In genomic region chr11:16280256-16280682, GRCh38 we compare ENCODE assay signal across 10 cellular contexts.
A peak's percentile ranks its signal among the peaks of the same experiment; 100 is the strongest.
DNase-seq lines count a peak whose midpoint lies in the region; ATAC-seq and TF ChIP-seq lines count a peak whose summit lies in the region.
"Had no signal": no experiment of that assay in that cellular context is flagged by ENCODE, and none has a peak within 500 bp of the region (broad histone marks: within the 10 kb centered on the region; RNA-seq: fewer than 3 reads in every experiment).

No MANE protein-coding gene starts in this region.

- WGBS in heart right ventricle, 2 donors: 26 to 29% methylated on average over 5 of the region's 5 CpGs

- H3K36me3 ChIP-seq in heart right ventricle: no peaks in the 10 kb centered on the region

- TF ChIP-seq CTCF in heart right ventricle (IDR thresholded peaks at IDR 0.05): no peak

- intact Hi-C loops in heart right ventricle (cut with DNase I): no loop called here

- peaks cover 0 to 34% (median 0%) of the 10 kb centered on the region in 9 donors for H3K4me1 ChIP-seq in heart right ventricle

- H3K27me3 ChIP-seq in heart right ventricle: no peaks in the 10 kb centered on the region

- peak overlapping the region in 6 of 10 donors; percentile 8 to 28 (median 21) for H3K4me3 ChIP-seq in heart right ventricle

- no peaks in the 10 kb centered on the region for H3K9me3 ChIP-seq in heart right ventricle

- in situ Hi-C loops in G401 (cut with HindIII; ENCODE audit: low sequenced_read_pairs): no loop called here

- H3K27ac ChIP-seq in heart right ventricle: no peak overlapping the region

- ATAC-seq in heart right ventricle: peak in 3 of 8 donors; percentile 41 to 68 (median 49)
- ATAC-seq in HG03159 (IDR thresholded peaks at IDR 0.05; ENCODE audit: unreplicated experiment): no peak
- no peak for ATAC-seq in GM18519 (IDR thresholded peaks at IDR 0.05; ENCODE audit: low FRiP score, unreplicated experiment)

- DNase-seq in DMS53 (lab: John Stamatoyannopoulos, UW) (peak; percentile 93), NCI-H1048 (lab: John Stamatoyannopoulos, UW) (peak; percentile 23), NOMO-1 treated with DMSO at 0.1 percent for 48 hours (lab: John Stamatoyannopoulos, UW; ENCODE audit: unreplicated experiment) (peak; percentile 45), heart right ventricle (peak; percentile 28 to 44), T1000 (lab: John Stamatoyannopoulos, UW) (no peak), G401 (ENCODE audit: low spot score) (no peak)
- DNase-seq: effector memory CD4-positive, alpha-beta T cell; midbrain had no signal

Comparison
In these comparisons a context has a peak if more than half of its experiments do, and no peak if none do; other contexts are left out.
1. DNase-seq: peak in DMS53 (single experiment), NCI-H1048 (single experiment), NOMO-1 treated with DMSO at 0.1 percent for 48 hours (single experiment) and heart right ventricle (2 of 2); none in T1000 (single experiment) and G401 (single experiment).